Comparison of ENCODE assay signal across 8 cellular contexts in the genomic region with DNA sequence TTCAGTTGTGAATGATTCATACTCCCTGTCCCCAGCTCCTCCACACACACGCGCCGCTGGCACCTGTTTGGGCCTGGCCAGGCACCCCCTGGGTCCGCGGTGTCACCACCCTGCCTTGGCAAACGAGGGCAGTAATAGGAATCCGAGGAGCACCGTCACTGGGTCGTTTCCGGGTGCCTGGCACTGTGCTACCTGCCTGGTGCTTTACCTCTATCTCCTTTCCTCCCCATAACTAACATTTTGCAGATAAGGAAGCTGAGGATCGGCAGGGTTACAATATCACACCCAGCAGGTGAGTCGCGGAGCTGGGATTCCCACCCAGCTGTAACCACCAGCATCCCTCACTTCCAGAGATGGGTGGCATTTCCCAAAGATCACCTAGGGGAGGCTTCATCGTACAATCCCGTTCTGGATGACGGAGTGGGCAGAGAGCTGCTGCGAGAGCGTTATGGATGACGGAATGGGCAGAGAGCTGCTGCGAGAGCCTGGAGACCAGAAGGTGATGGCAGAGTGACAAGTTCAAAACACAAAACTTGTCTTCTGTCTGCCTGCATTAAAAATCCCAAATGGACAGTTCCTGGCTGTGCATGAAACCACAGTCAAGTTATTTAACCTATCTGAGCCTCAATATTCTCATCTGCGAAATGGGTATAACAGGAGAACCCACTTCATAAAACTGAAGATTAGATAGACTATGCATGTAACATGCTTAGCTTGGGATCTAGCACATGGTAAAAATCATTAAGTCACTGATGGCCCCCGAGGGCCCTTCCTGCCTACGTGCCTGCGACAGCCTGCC. TPM values are rescaled to one million over a fixed set of nuclear protein-coding genes. Genes with fewer than 3 reads are reported as not detected.
DNase-seq lines count a peak whose midpoint lies in the region; ATAC-seq and TF ChIP-seq lines count a peak whose summit lies in the region.
"Had no signal": no experiment of that assay in that cellular context is flagged by ENCODE, and none has a peak within 500 bp of the region (broad histone marks: within the 10 kb centered on the region; RNA-seq: fewer than 3 reads in every experiment).

No MANE protein-coding gene starts in this region.

- H3K27ac ChIP-seq in HEK293 (ENCODE audit: extremely low read depth, low read depth, low read length) (peak overlapping the region; percentile 81; the same call in 1 of the 2 replicates), smooth muscle cell (ENCODE audit: low read depth) (peak overlapping the region; percentile 89)

- 59% methylated on average over 24 of the region's 24 CpGs for WGBS in smooth muscle cell (ENCODE audit: low lambda C conversion rate)

- H3K4me3 ChIP-seq in HEK293 (ENCODE audit: low read depth, low read length) (peak overlapping the region; percentile 48; the same call in 1 of the 2 replicates), iPS-15b (ENCODE audit: low read depth, low read length) (peak overlapping the region; percentile 53), smooth muscle cell (peak overlapping the region; percentile 89)

- H3K9ac ChIP-seq in iPS-15b (ENCODE audit: low read depth, low read length) (no peak overlapping the region), smooth muscle cell (ENCODE audit: low read depth) (no peak overlapping the region)

- ATAC-seq in GM18511 (IDR thresholded peaks at IDR 0.05; ENCODE audit: unreplicated experiment) (no peak), esophagus mucosa (no peak)

- no peaks in the 10 kb centered on the region for H3K9me3 Mint-ChIP-seq in activated T-helper 2 cell treated with anti-CD3 and anti-CD28 coated beads, Interferon-gamma antibody, Interleukin-2, Interleukin-4, amounts not matched to agents 10 μg/mL and 5 μg/mL and 100 μg/mL, durations not matched to agents 14 hours and 24 hours and 36 hours

- peaks cover 23% of the 10 kb centered on the region for H4K20me1 ChIP-seq in smooth muscle cell (ENCODE audit: low read depth)

- CTCF ChIA-PET in HEK293 (lab: Yijun Ruan, JAX), result interaction anchor here (0.6 to 1.1 kb wide), 4 partner anchors 20 to 131 kb away, joined by 3 read pairs; no protein-coding TSS in a partner anchor

- H3K9me3 ChIP-seq in HEK293 (ENCODE audit: control insufficient read depth, insufficient read depth, low read depth, low read length), result no peaks in the 10 kb centered on the region
- no peaks in the 10 kb centered on the region for H3K9me3 ChIP-seq in iPS-15b (ENCODE audit: control insufficient read depth, insufficient read depth, low read length)
- H3K9me3 ChIP-seq in smooth muscle cell (replicated peaks; ENCODE audit: low read depth), result no peaks in the 10 kb centered on the region

- no peaks in the 10 kb centered on the region for H3K79me2 ChIP-seq in smooth muscle cell (ENCODE audit: low read depth)

- peak overlapping the region; percentile 94 for H2AFZ ChIP-seq in smooth muscle cell (ENCODE audit: low read depth)

- peaks cover 51% of the 10 kb centered on the region for H3K27me3 Mint-ChIP-seq in activated T-helper 2 cell treated with anti-CD3 and anti-CD28 coated beads, Interferon-gamma antibody, Interleukin-2, Interleukin-4, amounts not matched to agents 10 μg/mL and 5 μg/mL and 100 μg/mL, durations not matched to agents 14 hours and 24 hours and 36 hours (ENCODE audit: low read depth)

- peak overlapping the region; percentile 45 for H3K4me3 Mint-ChIP-seq in activated T-helper 2 cell treated with anti-CD3 and anti-CD28 coated beads, Interferon-gamma antibody, Interleukin-2, Interleukin-4, amounts not matched to agents 10 μg/mL and 5 μg/mL and 100 μg/mL, durations not matched to agents 14 hours and 24 hours and 36 hours (ENCODE audit: low read depth)

- no peaks in the 10 kb centered on the region for H3F3A ChIP-seq in smooth muscle cell (ENCODE audit: low read depth)

- H3K4me1 ChIP-seq in HEK293 (ENCODE audit: control insufficient read depth, insufficient read depth, low read length) (peaks cover 3% of the 10 kb centered on the region; the same call in 1 of the 2 replicates), iPS-15b (ENCODE audit: control insufficient read depth, insufficient read depth, low read length) (no peaks in the 10 kb centered on the region), smooth muscle cell (ENCODE audit: low read depth) (peaks cover 7% of the 10 kb centered on the region)

- DNase-seq in activated T-helper 2 cell treated with anti-CD3 and anti-CD28 coated beads, Interferon-gamma antibody, Interleukin-2, Interleukin-4, amounts not matched to agents 10 μg/mL and 5 μg/mL and 100 μg/mL, durations not matched to agents 14 hours and 24 hours and 36 hours (ENCODE audit: low spot score), result no peak
- DNase-seq in smooth muscle cell (lab: John Stamatoyannopoulos, UW; ENCODE audit: unreplicated experiment) (no peak), glomerular visceral epithelial cell (ENCODE audit: extremely low spot score) (no peak)
- DNase-seq: NCI-H1092 had no signal

- TF ChIP-seq CTCF in HEK293 (tag by site-specific recombination; IDR thresholded peaks at IDR 0.05) (no peak), smooth muscle cell (IDR thresholded peaks at IDR 0.05; ENCODE audit: borderline replicate concordance, insufficient read depth, poor library complexity, severe bottlenecking) (no peak)

- H3K27me3 ChIP-seq in iPS-15b (ENCODE audit: control insufficient read depth, insufficient read depth, low read length) (peaks cover 55% of the 10 kb centered on the region), smooth muscle cell (ENCODE audit: low read depth) (peaks cover 18% of the 10 kb centered on the region)

- no peak overlapping the region for H3K27ac Mint-ChIP-seq in activated T-helper 2 cell treated with anti-CD3 and anti-CD28 coated beads, Interferon-gamma antibody, Interleukin-2, Interleukin-4, amounts not matched to agents 10 μg/mL and 5 μg/mL and 100 μg/mL, durations not matched to agents 14 hours and 24 hours and 36 hours

- POLR2A ChIA-PET in HEK293 (lab: Yijun Ruan, JAX), result interaction anchor here (1.4 kb wide), 1 partner anchor 49 kb away, joined by 5 read pairs; no protein-coding TSS in a partner anchor

- intact Hi-C loops in activated T-helper 2 cell treated with anti-CD3 and anti-CD28 coated beads, Interferon-gamma antibody, Interleukin-2, Interleukin-4, amounts not matched to agents 10 μg/mL and 5 μg/mL and 100 μg/mL, durations not matched to agents 14 hours and 24 hours and 36 hours (cut with micrococcal nuclease), result loop anchor here (2.0 kb wide), 1 partner anchor 45 kb away; no protein-coding TSS in a partner anchor

- H3K4me2 ChIP-seq in smooth muscle cell, result peak overlapping the region; percentile 98

- no peaks in the 10 kb centered on the region for H3K36me3 ChIP-seq in HEK293 (ENCODE audit: control insufficient read depth in 2 of 2, insufficient read depth in 1 of 2, low read length in 2 of 2)
- no peaks in the 10 kb centered on the region for H3K36me3 ChIP-seq in iPS-15b (ENCODE audit: control insufficient read depth, insufficient read depth, low read length)
- no peaks in the 10 kb centered on the region for H3K36me3 ChIP-seq in smooth muscle cell (ENCODE audit: low read depth)

- peaks cover 2% of the 10 kb centered on the region for H3K4me1 Mint-ChIP-seq in activated T-helper 2 cell treated with anti-CD3 and anti-CD28 coated beads, Interferon-gamma antibody, Interleukin-2, Interleukin-4, amounts not matched to agents 10 μg/mL and 5 μg/mL and 100 μg/mL, durations not matched to agents 14 hours and 24 hours and 36 hours (ENCODE audit: low read depth)

- no peaks in the 10 kb centered on the region for H3K36me3 Mint-ChIP-seq in activated T-helper 2 cell treated with anti-CD3 and anti-CD28 coated beads, Interferon-gamma antibody, Interleukin-2, Interleukin-4, amounts not matched to agents 10 μg/mL and 5 μg/mL and 100 μg/mL, durations not matched to agents 14 hours and 24 hours and 36 hours (ENCODE audit: low read depth)

TF ChIP-seq in HEK293, 187 proteins besides CTCF, POLR2A, EP300 and RAD21 (continues in another document):
- peak; percentile 79 for TF ChIP-seq ZNF335 (tag by site-specific recombination; conservative IDR thresholded peaks at IDR 0.05)
- peak; percentile 33; the same call in 1 of the 2 replicates for TF ChIP-seq GLIS2 (tag by site-specific recombination; IDR thresholded peaks at IDR 0.05)
- TF ChIP-seq ZBTB1 (tag by site-specific recombination; IDR thresholded peaks at IDR 0.05), result no peak
- no peak for TF ChIP-seq ZXDB (tag by site-specific recombination; IDR thresholded peaks at IDR 0.05)
- no peak for TF ChIP-seq ZNF768 (tag by site-specific recombination; IDR thresholded peaks at IDR 0.05)
- TF ChIP-seq ZNF311 (tag by site-specific recombination; IDR thresholded peaks at IDR 0.05; ENCODE audit: borderline replicate concordance), result no peak
- TF ChIP-seq SCRT2 (tag by site-specific recombination; IDR thresholded peaks at IDR 0.05), result peak; percentile 87
- no peak for TF ChIP-seq ZBTB8A (tag by site-specific recombination; IDR thresholded peaks at IDR 0.05)
- peak; percentile 39 for TF ChIP-seq GLIS1 (tag by site-specific recombination; IDR thresholded peaks at IDR 0.05)
- TF ChIP-seq ZNF366 (tag by site-specific recombination; conservative IDR thresholded peaks at IDR 0.05), result 0 out of 2 replicates have a peak, but pooled peaks have one; percentile 20
- 0 out of 2 replicates have a peak, but pooled peaks have one; percentile 28 for TF ChIP-seq SP7 (tag by site-specific recombination; IDR thresholded peaks at IDR 0.05)
- TF ChIP-seq, protein P1, sequence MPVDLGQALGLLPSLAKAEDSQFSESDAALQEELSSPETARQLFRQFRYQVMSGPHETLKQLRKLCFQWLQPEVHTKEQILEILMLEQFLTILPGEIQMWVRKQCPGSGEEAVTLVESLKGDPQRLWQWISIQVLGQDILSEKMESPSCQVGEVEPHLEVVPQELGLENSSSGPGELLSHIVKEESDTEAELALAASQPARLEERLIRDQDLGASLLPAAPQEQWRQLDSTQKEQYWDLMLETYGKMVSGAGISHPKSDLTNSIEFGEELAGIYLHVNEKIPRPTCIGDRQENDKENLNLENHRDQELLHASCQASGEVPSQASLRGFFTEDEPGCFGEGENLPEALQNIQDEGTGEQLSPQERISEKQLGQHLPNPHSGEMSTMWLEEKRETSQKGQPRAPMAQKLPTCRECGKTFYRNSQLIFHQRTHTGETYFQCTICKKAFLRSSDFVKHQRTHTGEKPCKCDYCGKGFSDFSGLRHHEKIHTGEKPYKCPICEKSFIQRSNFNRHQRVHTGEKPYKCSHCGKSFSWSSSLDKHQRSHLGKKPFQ (tag by site-specific recombination; IDR thresholded peaks at IDR 0.05), result no peak
- no peak for TF ChIP-seq REPIN1 (tag by site-specific recombination; IDR thresholded peaks at IDR 0.05; ENCODE audit: low read depth)
- TF ChIP-seq ZIC2 (tag by site-specific recombination; IDR thresholded peaks at IDR 0.05), result peak; percentile 53
- TF ChIP-seq ZFHX2 (tag by site-specific recombination; conservative IDR thresholded peaks at IDR 0.05), result 0 out of 2 replicates have a peak, but pooled peaks have one; percentile 0

RNA-seq across cellular contexts. Expression of gene HSPA12A, which starts 1.1 kb away (rescaled TPM):
- 0.46 and 0.64 TPM in 2 replicates for total RNA-seq in activated T-helper 2 cell treated with anti-CD3 and anti-CD28 coated beads, Interferon-gamma antibody, Interleukin-2, Interleukin-4, amounts not matched to agents 10 μg/mL and 5 μg/mL and 100 μg/mL, durations not matched to agents 14 hours and 24 hours and 36 hours
- total RNA-seq in smooth muscle cell (3.9 and 6.4 TPM in 2 replicates), esophagus mucosa (3.9 TPM)
- 4.3 and 5.3 TPM in 2 replicates for polyA plus RNA-seq in smooth muscle cell
